18 cellular contexts compared by ENCODE assay signal in the genomic region with DNA sequence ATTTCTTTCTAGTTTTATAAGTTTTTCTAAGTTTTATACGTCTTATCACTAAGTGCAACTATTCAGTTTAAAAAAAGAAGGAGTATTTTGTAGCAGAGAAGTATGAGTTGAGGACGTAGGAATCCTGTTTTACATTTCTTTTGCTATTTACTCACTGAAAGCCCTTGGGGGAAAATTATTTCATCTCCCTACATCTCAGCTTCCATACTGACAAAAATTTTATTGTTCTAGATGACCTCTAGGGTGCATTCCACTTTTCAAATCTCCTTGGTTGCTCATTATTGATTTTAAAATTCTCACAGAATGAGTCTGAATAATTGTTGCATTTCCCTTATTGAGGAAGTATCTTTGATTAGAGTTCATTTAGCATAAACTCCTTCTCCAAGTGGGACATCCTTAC. TPM values are rescaled to one million over a fixed set of nuclear protein-coding genes. Genes with fewer than 3 reads are reported as not detected.
A peak's percentile ranks its signal among the peaks of the same experiment; 100 is the strongest.
DNase-seq lines count a peak whose midpoint lies in the region; ATAC-seq, FAIRE-seq and TF ChIP-seq lines count a peak whose summit lies in the region.
"Had no signal": no experiment of that assay in that cellular context is flagged by ENCODE, and none has a peak within 500 bp of the region (broad histone marks: within the 10 kb centered on the region; RNA-seq: fewer than 3 reads in every experiment).

No MANE protein-coding gene starts in this region.

- no peak overlapping the region for H3K4me3 ChIP-seq in subcutaneous abdominal adipose tissue (ENCODE audit: low read depth in 1 of 5, low read length in 5 of 5)
- no peak overlapping the region for H3K4me3 ChIP-seq in small intestine (ENCODE audit: low read depth in 1 of 2, low read length in 2 of 2)

- H3K9me3 Mint-ChIP-seq in natural killer cell (peaks cover 7 to 15% of the 10 kb centered on the region in 2 donors), immature natural killer cell (peaks cover 9 to 24% (median 13%) of the 10 kb centered on the region in 6 donors)
- H3K9me3 Mint-ChIP-seq in natural killer cell treated with Interleukin-12 subunit alpha and Interleukin-12 subunit beta and Interleukin-15 and Interleukin-18, amount 100 ng/mL, for 72 hours, result peaks cover 12% of the 10 kb centered on the region

- H3K4me1 ChIP-seq in subcutaneous abdominal adipose tissue (ENCODE audit: control insufficient read depth in 5 of 5, insufficient read depth in 5 of 5, low read length in 5 of 5) (peaks cover 13 to 50% (median 41%) of the 10 kb centered on the region in 5 donors), small intestine (ENCODE audit: control insufficient read depth in 2 of 2, insufficient read depth in 1 of 2, low read depth in 1 of 2, low read length in 1 of 2) (peaks cover 2 to 21% of the 10 kb centered on the region in 2 donors)

- H3K27me3 Mint-ChIP-seq in natural killer cell (ENCODE audit: low read depth in 2 of 2) (no peaks in the 10 kb centered on the region), immature natural killer cell (ENCODE audit: low read depth in 3 of 3) (peaks cover 2 to 6% (median 4%) of the 10 kb centered on the region in 3 donors)
- H3K27me3 Mint-ChIP-seq in natural killer cell treated with Interleukin-12 subunit alpha and Interleukin-12 subunit beta and Interleukin-15 and Interleukin-18, amount 100 ng/mL, for 72 hours, result no peaks in the 10 kb centered on the region

- H3K36me3 ChIP-seq in subcutaneous abdominal adipose tissue (ENCODE audit: control insufficient read depth in 5 of 5, insufficient read depth in 5 of 5, low read length in 5 of 5), result no peaks in the 10 kb centered on the region
- no peaks in the 10 kb centered on the region for H3K36me3 ChIP-seq in small intestine (ENCODE audit: control insufficient read depth in 2 of 2, insufficient read depth in 2 of 2, low read length in 2 of 2)

- 75 to 87% (median 84%) methylated on average over 2 of the region's 2 CpGs for WGBS in small intestine, 3 donors

- no peak overlapping the region for H3K9ac ChIP-seq in subcutaneous abdominal adipose tissue (ENCODE audit: low read length in 5 of 5)
- H3K9ac ChIP-seq: SK-N-SH had no signal

- H3K27ac ChIP-seq in subcutaneous abdominal adipose tissue (ENCODE audit: low read depth, low read length), result peak overlapping the region; percentile 100
- no peak overlapping the region for H3K27ac ChIP-seq in small intestine (ENCODE audit: low read depth in 1 of 2, low read length in 1 of 2)

- H3K36me3 Mint-ChIP-seq in natural killer cell, result peaks cover 37% of the 10 kb centered on the region
- H3K36me3 Mint-ChIP-seq in natural killer cell treated with Interleukin-12 subunit alpha and Interleukin-12 subunit beta and Interleukin-15 and Interleukin-18, amount 100 ng/mL, for 72 hours, result peaks cover 29% of the 10 kb centered on the region
- H3K36me3 Mint-ChIP-seq in immature natural killer cell, result peaks cover 9 to 20% (median 12%) of the 10 kb centered on the region in 3 donors
- H3K36me3 Mint-ChIP-seq: IgD-negative memory B cell had no signal

- intact Hi-C loops in natural killer cell (cut with micrococcal nuclease), result no loop called here

- H3K9me3 ChIP-seq in subcutaneous abdominal adipose tissue (ENCODE audit: control insufficient read depth in 5 of 5, low read length in 5 of 5), result peaks cover 0 to 9% (median 3%) of the 10 kb centered on the region in 5 donors
- H3K9me3 ChIP-seq in small intestine (ENCODE audit: control insufficient read depth, low read depth), result no peaks in the 10 kb centered on the region
- H3K9me3 ChIP-seq: SK-N-SH had no signal

- no peak for FAIRE-seq in small intestine (lab: Jason Lieb, UNC)

- DNase-seq in natural killer cell, result no peak
- DNase-seq in natural killer cell treated with Interleukin-12 subunit alpha and Interleukin-12 subunit beta and Interleukin-15 and Interleukin-18, amount 100 ng/mL, for 72 hours (ENCODE audit: low spot score), result no peak
- DNase-seq in immature natural killer cell, result no peak
- DNase-seq in small intestine, result no peak
- DNase-seq in SIG-M5 treated with dmso at 0.1 percent for 504 hours (lab: John Stamatoyannopoulos, UW; ENCODE audit: unreplicated experiment), result no peak
- DNase-seq: 8988T, AML-193, DMS79 treated with DMSO at 0.1 percent for 48 hours, H7, NCI-H1694 treated with DMSO at 0.1 percent for 48 hours, NCI-H2081 treated with DMSO at 0.1 percent for 48 hours, NCI-H2171 treated with DMSO at 0.1 percent for 48 hours, NCI-H526, SHP77, SK-N-SH had no signal

- H3K27me3 ChIP-seq in subcutaneous abdominal adipose tissue (ENCODE audit: control insufficient read depth in 5 of 5, insufficient read depth in 4 of 5, low read length in 5 of 5) (no peaks in the 10 kb centered on the region), small intestine (ENCODE audit: control insufficient read depth in 2 of 2, insufficient read depth in 2 of 2, low read length in 2 of 2) (no peaks in the 10 kb centered on the region)

- no peak for TF ChIP-seq CTCF in natural killer cell (IDR thresholded peaks at IDR 0.05)

- ATAC-seq in natural killer cell (no peak), GM21381 (IDR thresholded peaks at IDR 0.05; ENCODE audit: unreplicated experiment) (no peak)
- ATAC-seq in natural killer cell treated with Interleukin-12 subunit alpha and Interleukin-12 subunit beta and Interleukin-15 and Interleukin-18, amount 100 ng/mL, for 72 hours, result no peak

- H3K27ac Mint-ChIP-seq in natural killer cell (peak overlapping the region in 1 of 2 donors; percentile 89), immature natural killer cell (peak overlapping the region in 3 of 6 donors; percentile 12 to 53 (median 42))
- peak overlapping the region in 1 of 2 donors; percentile 92 for H3K27ac Mint-ChIP-seq in natural killer cell treated with Interleukin-12 subunit alpha and Interleukin-12 subunit beta and Interleukin-15 and Interleukin-18, amount 100 ng/mL, for 72 hours

- H3K4me3 Mint-ChIP-seq in natural killer cell, result peak overlapping the region; percentile 86
- H3K4me3 Mint-ChIP-seq in natural killer cell treated with Interleukin-12 subunit alpha and Interleukin-12 subunit beta and Interleukin-15 and Interleukin-18, amount 100 ng/mL, for 72 hours, result no peak overlapping the region
- H3K4me3 Mint-ChIP-seq in immature natural killer cell, result peak overlapping the region; percentile 18 to 60 (median 38)

- H3K4me1 Mint-ChIP-seq in natural killer cell, result peaks cover 61 to 70% of the 10 kb centered on the region in 2 donors
- peaks cover 44 to 51% of the 10 kb centered on the region in 2 donors for H3K4me1 Mint-ChIP-seq in natural killer cell treated with Interleukin-12 subunit alpha and Interleukin-12 subunit beta and Interleukin-15 and Interleukin-18, amount 100 ng/mL, for 72 hours (ENCODE audit: low read depth in 2 of 2)
- peaks cover 61 to 64% of the 10 kb centered on the region in 2 donors for H3K4me1 Mint-ChIP-seq in immature natural killer cell

RNA-seq across cellular contexts. Expression of gene PDK4, which starts 14.9 kb away (rescaled TPM):
- 1 to 10 TPM in 2 of 3 donors, under 1 TPM in 1; 0.78 to 3.8 (median 2.3) TPM for total RNA-seq in natural killer cell
- under 1 TPM in 1 of 2 donors, not detected in 1; 0.33 TPM for total RNA-seq in natural killer cell treated with Interleukin-12 subunit alpha and Interleukin-12 subunit beta and Interleukin-15 and Interleukin-18, amount 100 ng/mL, for 72 hours
- polyA plus RNA-seq in immature natural killer cell, result 1 to 10 TPM in 1 of 3 donors, under 1 TPM in 2; 0.21 to 2.5 (median 0.48) TPM
- polyA plus RNA-seq in small intestine, result 100 to 1,000 TPM in 1 of 3 donors, 10 to 100 TPM in 2; 70.0 to 210 (median 98.5) TPM
- polyA plus RNA-seq: IgD-negative memory B cell had no signal
